ENCODE assay signal across 1 cellular context in the genomic region with DNA sequence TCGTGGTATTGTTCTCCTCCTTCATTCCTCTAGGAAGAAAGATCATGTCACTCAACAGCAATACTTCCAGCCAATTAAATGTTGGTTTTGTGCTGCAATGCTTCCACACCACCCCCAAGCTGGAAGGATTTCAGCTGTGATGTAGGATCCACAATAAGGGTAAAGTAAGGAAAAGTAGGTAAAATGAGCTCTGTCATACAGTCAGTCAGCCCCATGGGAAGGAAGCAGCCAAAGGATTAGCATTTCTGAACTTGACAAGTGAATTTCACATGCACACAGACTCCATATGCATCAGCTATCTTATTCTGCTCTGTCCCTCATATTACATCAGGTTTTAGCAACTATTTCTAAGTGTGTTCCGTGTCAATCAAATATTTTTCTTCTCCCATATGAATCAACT.
TF ChIP-seq lines count a peak whose summit lies in the region.

No MANE protein-coding gene starts in this region.

TF ChIP-seq in SK-N-SH treated with all-trans-retinoic acid at 6 μM for 48 hours, 23 proteins besides CTCF, POLR2A, EP300 and RAD21 (continued from another document):
- TF ChIP-seq, protein P1, sequence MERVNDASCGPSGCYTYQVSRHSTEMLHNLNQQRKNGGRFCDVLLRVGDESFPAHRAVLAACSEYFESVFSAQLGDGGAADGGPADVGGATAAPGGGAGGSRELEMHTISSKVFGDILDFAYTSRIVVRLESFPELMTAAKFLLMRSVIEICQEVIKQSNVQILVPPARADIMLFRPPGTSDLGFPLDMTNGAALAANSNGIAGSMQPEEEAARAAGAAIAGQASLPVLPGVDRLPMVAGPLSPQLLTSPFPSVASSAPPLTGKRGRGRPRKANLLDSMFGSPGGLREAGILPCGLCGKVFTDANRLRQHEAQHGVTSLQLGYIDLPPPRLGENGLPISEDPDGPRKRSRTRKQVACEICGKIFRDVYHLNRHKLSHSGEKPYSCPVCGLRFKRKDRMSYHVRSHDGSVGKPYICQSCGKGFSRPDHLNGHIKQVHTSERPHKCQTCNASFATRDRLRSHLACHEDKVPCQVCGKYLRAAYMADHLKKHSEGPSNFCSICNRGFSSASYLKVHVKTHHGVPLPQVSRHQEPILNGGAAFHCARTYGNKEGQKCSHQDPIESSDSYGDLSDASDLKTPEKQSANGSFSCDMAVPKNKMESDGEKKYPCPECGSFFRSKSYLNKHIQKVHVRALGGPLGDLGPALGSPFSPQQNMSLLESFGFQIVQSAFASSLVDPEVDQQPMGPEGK (CRISPR knock-in tag; IDR thresholded peaks at IDR 0.05; ENCODE audit: borderline replicate concordance): no peak
